ENCODE assay signal across 1 cellular context in genomic region chr6:138844203-138844602, GRCh38.
TF ChIP-seq lines count a peak whose summit lies in the region.

No MANE protein-coding gene starts in this region.

TF ChIP-seq in HCT116, 20 proteins besides CTCF, POLR2A, EP300 and RAD21 (continued from another document):
- TF ChIP-seq REST (IDR thresholded peaks at IDR 0.05; ENCODE audit: low read depth): no peak
- TF ChIP-seq SRF (IDR thresholded peaks at IDR 0.05; ENCODE audit: low read depth): no peak
- no peak for TF ChIP-seq EZH2 (IDR thresholded peaks at IDR 0.05)
- no peak for TF ChIP-seq POLR2AphosphoS5 (IDR thresholded peaks at IDR 0.05; ENCODE audit: low read depth, low read length)
- TF ChIP-seq CEBPB (IDR thresholded peaks at IDR 0.05; ENCODE audit: low read depth): no peak
- no peak for TF ChIP-seq EZH2phosphoT487 (IDR thresholded peaks at IDR 0.05; ENCODE audit: borderline replicate concordance)
- TF ChIP-seq SIN3A (IDR thresholded peaks at IDR 0.05; ENCODE audit: low read depth): no peak
- no peak for TF ChIP-seq ZFX (IDR thresholded peaks at IDR 0.05)
- no peak for TF ChIP-seq ATF3 (IDR thresholded peaks at IDR 0.05)
- TF ChIP-seq ELF1 (IDR thresholded peaks at IDR 0.05; ENCODE audit: borderline replicate concordance, low read depth): no peak
- TF ChIP-seq ZNF274 (IDR thresholded peaks at IDR 0.05; ENCODE audit: low read depth, low read length): no peak
- no peak for TF ChIP-seq EGR1 (IDR thresholded peaks at IDR 0.05; ENCODE audit: low read depth)
- no peak for TF ChIP-seq MAX (IDR thresholded peaks at IDR 0.05)
- TF ChIP-seq JUND (IDR thresholded peaks at IDR 0.05): no peak
- no peak for TF ChIP-seq ZBTB33 (IDR thresholded peaks at IDR 0.05; ENCODE audit: extremely low read depth, insufficient replicate concordance, low read length)
